In the genomic region with DNA sequence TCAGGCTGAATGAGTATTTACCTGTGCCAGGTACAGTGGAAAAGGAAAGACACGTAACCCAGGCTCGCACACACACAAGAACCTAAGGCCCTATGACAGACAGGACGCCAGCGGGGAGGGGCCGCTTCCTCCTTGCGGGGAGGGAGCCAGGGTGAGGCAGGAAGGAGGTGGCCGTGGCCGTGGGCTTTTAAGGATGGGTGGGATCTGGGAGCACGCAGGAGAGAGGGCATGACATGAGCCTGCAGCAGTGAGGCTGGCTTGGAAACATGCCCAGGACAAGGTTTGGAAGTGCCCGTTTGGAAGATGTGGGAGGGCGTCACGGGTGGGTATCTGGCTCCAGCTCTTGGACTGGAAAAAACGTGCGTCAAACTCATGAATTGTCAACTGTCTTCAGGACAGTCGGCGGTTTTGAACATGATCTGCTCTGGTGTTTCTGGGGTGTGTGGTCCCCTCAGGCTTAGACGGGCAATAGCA, we compare ENCODE assay signal across 8 cellular contexts. TPM values are rescaled to one million over a fixed set of nuclear protein-coding genes. Genes with fewer than 3 reads are reported as not detected.
DNase-seq lines count a peak whose midpoint lies in the region; ATAC-seq and TF ChIP-seq lines count a peak whose summit lies in the region.

No MANE protein-coding gene starts in this region.

- POLR2A ChIA-PET in OCI-LY7 (lab: Charles Lee) = no interaction called here

- H3K27ac ChIP-seq in OCI-LY7 (ENCODE audit: low read depth, low read length, poor library complexity, severe bottlenecking) (no peak overlapping the region), left lung (peak overlapping the region; percentile 49 to 83), stomach (peak overlapping the region; percentile 39 to 76 (median 67))

- H3K4me3 ChIP-seq in OCI-LY7 (ENCODE audit: low read depth, low read length, poor library complexity, severe bottlenecking) = peak overlapping the region; percentile 47
- H3K4me3 ChIP-seq in left lung = no peak overlapping the region
- peak overlapping the region in 1 of 4 donors; percentile 4 for H3K4me3 ChIP-seq in stomach

- H3K4me1 Mint-ChIP-seq in activated naive CD4-positive, alpha-beta T cell treated with anti-CD3 and anti-CD28 coated beads for 36 hours (ENCODE audit: low read depth) = peaks cover 63% of the 10 kb centered on the region

- H4K20me1 ChIP-seq in OCI-LY7 (ENCODE audit: insufficient read depth, low read length) = peaks cover 26% of the 10 kb centered on the region

- TF ChIP-seq POLR2A in stomach (IDR thresholded peaks at IDR 0.05) = no peak

- BruUV-seq in OCI-LY7 (replicated peaks; lab: Mats Ljungman, UMichigan) = no TSS peak

- no peaks in the 10 kb centered on the region for H3K27me3 Mint-ChIP-seq in activated naive CD4-positive, alpha-beta T cell treated with anti-CD3 and anti-CD28 coated beads for 36 hours (ENCODE audit: low read depth)

- TF ChIP-seq EP300 in stomach (IDR thresholded peaks at IDR 0.05) = no peak

- no peaks in the 10 kb centered on the region for H3K9me2 ChIP-seq in OCI-LY7 (ENCODE audit: insufficient read depth, low read length)

- H3K27me3 ChIP-seq in left lung (no peaks in the 10 kb centered on the region), stomach (no peaks in the 10 kb centered on the region)

- DNase-seq in OCI-LY7 (ENCODE audit: low spot score) (peak; percentile 43), left lung (peak; percentile 65 to 93), stomach (no peak), KBM-7 (no peak), NCI-H524 treated with DMSO at 0.1 percent for 48 hours (lab: John Stamatoyannopoulos, UW) (no peak)
- peak; percentile 69 for DNase-seq in activated naive CD4-positive, alpha-beta T cell treated with anti-CD3 and anti-CD28 coated beads for 36 hours

- H3K27ac Mint-ChIP-seq in activated naive CD4-positive, alpha-beta T cell treated with anti-CD3 and anti-CD28 coated beads for 36 hours = peak overlapping the region; percentile 80

- TF ChIP-seq CTCF in OCI-LY7 (conservative IDR thresholded peaks at IDR 0.05; ENCODE audit: low read length) = no peak
- no peak for TF ChIP-seq CTCF in left lung (IDR thresholded peaks at IDR 0.05)
- TF ChIP-seq CTCF in stomach (IDR thresholded peaks at IDR 0.05) = no peak

- H3K36me3 Mint-ChIP-seq in activated naive CD4-positive, alpha-beta T cell treated with anti-CD3 and anti-CD28 coated beads for 36 hours (ENCODE audit: low read depth) = peaks cover 2% of the 10 kb centered on the region

- in situ Hi-C loops in KBM-7 (cut with MboI; ENCODE audit: low pct_unique_long_range_greater_than_20kb, low sequenced_read_pairs) = no loop called here

- H3K9me3 ChIP-seq in OCI-LY7 (ENCODE audit: low read length) (no peaks in the 10 kb centered on the region), left lung (no peaks in the 10 kb centered on the region), stomach (no peaks in the 10 kb centered on the region)

- intact Hi-C loops in OCI-LY7 (cut with micrococcal nuclease; ENCODE audit: unreplicated experiment) (no loop called here), left lung (cut with DNase I) (no loop called here), stomach (cut with DNase I; ENCODE audit: low total_unique reads) (no loop called here)
- intact Hi-C loops in activated naive CD4-positive, alpha-beta T cell treated with anti-CD3 and anti-CD28 coated beads for 36 hours (cut with micrococcal nuclease) = no loop called here

- peak overlapping the region; percentile 88 for H3K4me2 ChIP-seq in OCI-LY7 (ENCODE audit: low read length)

- H3K36me3 ChIP-seq in OCI-LY7 (ENCODE audit: insufficient read depth, low read length) (peaks cover 13% of the 10 kb centered on the region; the same call in 1 of the 2 replicates), left lung (peaks cover 0 to 22% of the 10 kb centered on the region in 2 donors), stomach (peaks cover 0 to 28% (median 14%) of the 10 kb centered on the region in 4 donors)

- no peaks in the 10 kb centered on the region for H3K9me3 Mint-ChIP-seq in activated naive CD4-positive, alpha-beta T cell treated with anti-CD3 and anti-CD28 coated beads for 36 hours

- peaks cover 12% of the 10 kb centered on the region; the same call in 1 of the 2 replicates for H3K79me2 ChIP-seq in OCI-LY7 (ENCODE audit: insufficient read depth, low read depth, low read length)

- ATAC-seq in left lung (peak; percentile 7), HG02981 (IDR thresholded peaks at IDR 0.05; ENCODE audit: unreplicated experiment) (no peak), GM21367 (IDR thresholded peaks at IDR 0.05; ENCODE audit: unreplicated experiment) (no peak)

- CTCF ChIA-PET in OCI-LY7 (lab: Charles Lee; ENCODE audit: unreplicated experiment) = no interaction called here
- CTCF ChIA-PET in activated naive CD4-positive, alpha-beta T cell treated with anti-CD3 and anti-CD28 coated beads for 36 hours (lab: Charles Lee) = interaction anchor here (0.6 to 2.1 kb wide), 4 partner anchors 11 to 145 kb away, joined by 3 to 9 read pairs (median 4); a partner anchor contains a TSS

- 29 to 40% (median 34%) methylated on average over 17 of the region's 17 CpGs for WGBS in stomach, 5 donors

- H3K4me3 Mint-ChIP-seq in activated naive CD4-positive, alpha-beta T cell treated with anti-CD3 and anti-CD28 coated beads for 36 hours = peak overlapping the region; percentile 55

- H3K4me1 ChIP-seq in OCI-LY7 (ENCODE audit: insufficient read depth, low read length, poor library complexity, severe bottlenecking) = peaks cover 45% of the 10 kb centered on the region
- H3K4me1 ChIP-seq in left lung = peaks cover 29 to 67% of the 10 kb centered on the region in 2 donors
- peaks cover 63 to 90% (median 77%) of the 10 kb centered on the region in 4 donors for H3K4me1 ChIP-seq in stomach

- H2AFZ ChIP-seq in OCI-LY7 (ENCODE audit: low read length) = no peak overlapping the region

RNA-seq across cellular contexts. Expression of a gene that starts 20.1 kb away (rescaled TPM):
- total RNA-seq in OCI-LY7 (2014; rRNA removed; shearing (Covaris generic)) = 24.3 and 33.2 TPM in 2 replicates
- total RNA-seq in OCI-LY7 (2022) (38.9 and 39.0 TPM in 2 replicates), left lung (10 to 100 TPM; 64.6 to 71.8 TPM), stomach (100 to 1,000 TPM in 1 of 5 donors, 10 to 100 TPM in 4; 14.8 to 111 (median 26.3) TPM)
- total RNA-seq in activated naive CD4-positive, alpha-beta T cell treated with anti-CD3 and anti-CD28 coated beads for 36 hours = 10 to 100 TPM; 31.7 to 32.1 TPM
- polyA plus RNA-seq in stomach = 10 to 100 TPM; 44.9 to 48.5 (median 46.0) TPM

RNA-seq across cellular contexts. Expression of a gene that starts 22.1 kb away (rescaled TPM):
- total RNA-seq in OCI-LY7 (2014; rRNA removed; shearing (Covaris generic)) = 107 and 108 TPM in 2 replicates
- 119 and 128 TPM in 2 replicates for total RNA-seq in OCI-LY7 (2022)
- total RNA-seq in activated naive CD4-positive, alpha-beta T cell treated with anti-CD3 and anti-CD28 coated beads for 36 hours = 10 to 100 TPM; 57.3 to 65.1 TPM
- total RNA-seq in left lung = 10 to 100 TPM; 15.6 to 24.1 TPM
- 100 to 1,000 TPM in 1 of 5 donors, 10 to 100 TPM in 1, 1 to 10 TPM in 3; 1.8 to 100 (median 9.8) TPM for total RNA-seq in stomach
- polyA plus RNA-seq in stomach = 1 to 10 TPM; 5.4 to 7.2 (median 5.8) TPM

RNA-seq across cellular contexts. Expression of a gene that starts 36.9 kb away (rescaled TPM):
- 6.7 and 7.2 TPM in 2 replicates for total RNA-seq in OCI-LY7 (2014; rRNA removed; shearing (Covaris generic))
- 19.1 and 19.5 TPM in 2 replicates for total RNA-seq in OCI-LY7 (2022)
- 10 to 100 TPM; 16.3 to 18.6 TPM for total RNA-seq in activated naive CD4-positive, alpha-beta T cell treated with anti-CD3 and anti-CD28 coated beads for 36 hours
- 10 to 100 TPM; 21.9 to 31.3 TPM for total RNA-seq in left lung
- 10 to 100 TPM in 2 of 5 donors, 1 to 10 TPM in 3; 2.2 to 24.5 (median 8.3) TPM for total RNA-seq in stomach
- polyA plus RNA-seq in stomach = 10 to 100 TPM; 20.4 to 25.0 (median 22.0) TPM

RNA-seq across cellular contexts. Expression of a gene that starts 41.7 kb away (rescaled TPM):
- 0.13 and 1.3 TPM in 2 replicates for total RNA-seq in OCI-LY7 (2014; rRNA removed; shearing (Covaris generic))
- total RNA-seq in OCI-LY7 (2022) = 0.57 and 1.2 TPM in 2 replicates
- 10 to 100 TPM in 1 of 2 experiments, 1 to 10 TPM in 1; 8.1 to 10.7 TPM for total RNA-seq in activated naive CD4-positive, alpha-beta T cell treated with anti-CD3 and anti-CD28 coated beads for 36 hours
- 10 to 100 TPM; 14.1 to 28.1 TPM for total RNA-seq in left lung
- 100 to 1,000 TPM in 1 of 5 donors, 10 to 100 TPM in 3, not detected in 1; 20.7 to 250 (median 35.1) TPM for total RNA-seq in stomach
- 10 to 100 TPM; 32.7 to 70.8 (median 52.4) TPM for polyA plus RNA-seq in stomach

Comparison
In these comparisons a context has a peak if more than half of its experiments do, and no peak if none do; other contexts are left out.
1. DNase-seq: peak in OCI-LY7 (single experiment), activated naive CD4-positive, alpha-beta T cell treated with anti-CD3 and anti-CD28 coated beads for 36 hours (single experiment) and left lung (2 of 2); none in stomach (single experiment), KBM-7 (single experiment) and NCI-H524 treated with DMSO at 0.1 percent for 48 hours (single experiment).